ENCODE assay signal across 8 cellular contexts in genomic region chr11:16902182-16902581, GRCh38.
DNase-seq lines count a peak whose midpoint lies in the region; ATAC-seq, FAIRE-seq and TF ChIP-seq lines count a peak whose summit lies in the region.

No MANE protein-coding gene starts in this region.

- TF ChIP-seq EP300 in upper lobe of left lung (IDR thresholded peaks at IDR 0.05), result no peak

- no peak for FAIRE-seq in bronchial epithelial cell (lab: Jason Lieb, UNC)

- H3K27me3 ChIP-seq in bronchial epithelial cell (ENCODE audit: control insufficient read depth, insufficient read depth, low read length), result no peaks in the 10 kb centered on the region
- no peaks in the 10 kb centered on the region for H3K27me3 ChIP-seq in upper lobe of left lung

- H3K4me3 ChIP-seq in bronchial epithelial cell (ENCODE audit: low read depth, low read length) (no peak overlapping the region), upper lobe of left lung (no peak overlapping the region)

- no peaks in the 10 kb centered on the region for H3K36me3 Mint-ChIP-seq in effector memory CD8-positive, alpha-beta T cell (ENCODE audit: insufficient read depth)

- no peak overlapping the region for H3K4me3 Mint-ChIP-seq in effector memory CD8-positive, alpha-beta T cell

- peak; percentile 80 for ATAC-seq in GM21360 (IDR thresholded peaks at IDR 0.05; ENCODE audit: unreplicated experiment)
- peak; percentile 83 for ATAC-seq in HG03432 (IDR thresholded peaks at IDR 0.05; ENCODE audit: unreplicated experiment)
- ATAC-seq in upper lobe of left lung (ENCODE audit: low FRiP score in 2 of 2), result no peak
- ATAC-seq in omental fat pad (ENCODE audit: low FRiP score), result no peak
- ATAC-seq in effector memory CD8-positive, alpha-beta T cell (replicated peaks), result no peak

- H3K36me3 ChIP-seq in bronchial epithelial cell (ENCODE audit: control insufficient read depth, insufficient read depth, low read length), result no peaks in the 10 kb centered on the region
- H3K36me3 ChIP-seq in upper lobe of left lung, result no peaks in the 10 kb centered on the region

- no peaks in the 10 kb centered on the region for H3K9me3 ChIP-seq in upper lobe of left lung

- DNase-seq in GM10266 (ENCODE audit: extremely low spot score) (peak; percentile 72), bronchial epithelial cell (ENCODE audit: low read depth) (peak; percentile 99), upper lobe of left lung (no peak), germinal center (ENCODE audit: low spot score) (no peak), omental fat pad (ENCODE audit: low spot score) (no peak)
- no peak for DNase-seq in effector memory CD8-positive, alpha-beta T cell

- H3K27ac ChIP-seq in upper lobe of left lung, result no peak overlapping the region

- no peak for TF ChIP-seq CTCF in GM10266 (IDR thresholded peaks at IDR 0.05; ENCODE audit: control insufficient read depth, insufficient read depth, low read depth, missing control alignments)
- TF ChIP-seq CTCF in bronchial epithelial cell (IDR thresholded peaks at IDR 0.05; ENCODE audit: insufficient read depth, low read length, severe bottlenecking), result no peak
- TF ChIP-seq CTCF in upper lobe of left lung (IDR thresholded peaks at IDR 0.05), result no peak
- TF ChIP-seq CTCF in omental fat pad (IDR thresholded peaks at IDR 0.05), result no peak

- H3K4me1 ChIP-seq in upper lobe of left lung, result no peaks in the 10 kb centered on the region

- H3K27ac Mint-ChIP-seq in effector memory CD8-positive, alpha-beta T cell, result no peak overlapping the region

- H3K4me1 Mint-ChIP-seq in effector memory CD8-positive, alpha-beta T cell (ENCODE audit: low read depth in 2 of 2), result peaks cover 3 to 17% of the 10 kb centered on the region in 2 donors

- 78 to 80% methylated on average over 6 of the region's 6 CpGs for WGBS in upper lobe of left lung, 2 donors

- H3K9me3 Mint-ChIP-seq in effector memory CD8-positive, alpha-beta T cell, result no peaks in the 10 kb centered on the region

- TF ChIP-seq POLR2A in upper lobe of left lung (IDR thresholded peaks at IDR 0.05), result no peak

- no peaks in the 10 kb centered on the region for H3K27me3 Mint-ChIP-seq in effector memory CD8-positive, alpha-beta T cell

Comparison
In these comparisons a context has a peak if more than half of its experiments do, and no peak if none do; other contexts are left out.
1. DNase-seq: peak in GM10266 (single experiment) and bronchial epithelial cell (single experiment); none in upper lobe of left lung (0 of 2), germinal center (single experiment), omental fat pad (single experiment) and effector memory CD8-positive, alpha-beta T cell (0 of 3).
2. ATAC-seq: peak in GM21360 (single experiment) and HG03432 (single experiment); none in upper lobe of left lung (0 of 2), omental fat pad (single experiment) and effector memory CD8-positive, alpha-beta T cell (single experiment).